1 cellular context compared by ENCODE assay signal in the genomic region with DNA sequence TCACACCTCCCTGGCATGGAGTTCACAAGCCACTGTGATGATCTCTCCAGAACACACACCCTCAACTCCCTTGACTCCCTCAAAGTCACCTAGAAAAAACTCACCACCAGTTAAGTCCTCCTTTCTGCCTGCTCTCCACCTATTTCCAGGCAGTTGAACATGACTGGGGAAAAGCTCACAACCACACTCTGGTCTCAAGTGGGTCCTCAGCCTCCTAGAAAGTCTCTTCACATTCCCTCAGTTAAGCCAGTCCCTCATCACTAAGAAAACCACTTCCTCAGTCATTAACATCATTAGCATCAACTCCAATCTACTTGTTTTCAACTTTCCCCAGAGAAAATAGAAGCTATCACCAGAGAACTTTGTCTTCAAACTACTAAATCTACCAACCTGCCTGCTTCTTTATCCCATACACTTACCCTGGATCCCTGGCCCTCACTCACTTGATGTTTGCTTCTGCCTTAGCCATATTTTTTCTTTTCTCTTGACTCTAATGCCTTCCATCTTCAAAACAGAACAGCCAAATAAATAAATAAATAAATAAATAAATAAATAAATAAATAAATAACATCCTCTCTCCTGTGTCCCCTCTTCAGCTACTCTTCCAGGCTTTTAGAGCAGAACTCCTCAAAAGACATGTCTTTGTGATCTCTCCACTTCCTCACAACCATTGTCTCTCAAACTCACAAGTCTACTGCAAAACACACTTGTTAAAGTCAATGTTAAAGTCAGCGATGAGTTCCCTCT.
TF ChIP-seq lines count a peak whose summit lies in the region.

No MANE protein-coding gene starts in this region.

TF ChIP-seq in H1, 55 proteins besides CTCF, POLR2A, EP300 and RAD21:
- TF ChIP-seq SP2 (IDR thresholded peaks at IDR 0.05; ENCODE audit: low read length) = no peak
- TF ChIP-seq SUZ12 (IDR thresholded peaks at IDR 0.05; ENCODE audit: low read length) = no peak
- no peak for TF ChIP-seq GABPA (IDR thresholded peaks at IDR 0.05; ENCODE audit: borderline replicate concordance, insufficient read depth, low read length)
- no peak for TF ChIP-seq EZH2 (IDR thresholded peaks at IDR 0.05; ENCODE audit: low read depth, low read length, severe bottlenecking)
- no peak for TF ChIP-seq SIX5 (IDR thresholded peaks at IDR 0.05; ENCODE audit: low read depth, low read length)
- no peak for TF ChIP-seq RBBP5 (IDR thresholded peaks at IDR 0.05; ENCODE audit: borderline replicate concordance, low read depth, low read length)
- TF ChIP-seq KDM1A (IDR thresholded peaks at IDR 0.05; ENCODE audit: borderline replicate concordance, low read length) = no peak
- TF ChIP-seq NRF1 (IDR thresholded peaks at IDR 0.05; ENCODE audit: low read depth, low read length) = no peak
- no peak for TF ChIP-seq SIN3A (conservative IDR thresholded peaks at IDR 0.05 in 1 of 2, IDR thresholded peaks at IDR 0.05 in 1 of 2; ENCODE audit: low read depth in 1 of 2, low read length in 2 of 2)
- TF ChIP-seq, protein P1, sequence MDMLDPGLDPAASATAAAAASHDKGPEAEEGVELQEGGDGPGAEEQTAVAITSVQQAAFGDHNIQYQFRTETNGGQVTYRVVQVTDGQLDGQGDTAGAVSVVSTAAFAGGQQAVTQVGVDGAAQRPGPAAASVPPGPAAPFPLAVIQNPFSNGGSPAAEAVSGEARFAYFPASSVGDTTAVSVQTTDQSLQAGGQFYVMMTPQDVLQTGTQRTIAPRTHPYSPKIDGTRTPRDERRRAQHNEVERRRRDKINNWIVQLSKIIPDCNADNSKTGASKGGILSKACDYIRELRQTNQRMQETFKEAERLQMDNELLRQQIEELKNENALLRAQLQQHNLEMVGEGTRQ (IDR thresholded peaks at IDR 0.05; ENCODE audit: low read length) = no peak
